11 cellular contexts compared by ENCODE assay signal in genomic region chr1:155008015-155008941, GRCh38. TPM values are rescaled to one million over a fixed set of nuclear protein-coding genes. Genes with fewer than 3 reads are reported as not detected.
DNase-seq lines count a peak whose midpoint lies in the region; ATAC-seq, FAIRE-seq and TF ChIP-seq lines count a peak whose summit lies in the region.
"Had no signal": no experiment of that assay in that cellular context is flagged by ENCODE, and none has a peak within 500 bp of the region (broad histone marks: within the 10 kb centered on the region; RNA-seq: fewer than 3 reads in every experiment).

No MANE protein-coding gene starts in this region.

- no peaks in the 10 kb centered on the region for H4K20me1 ChIP-seq in OCI-LY7 (ENCODE audit: insufficient read depth, low read length)

- no peak for TF ChIP-seq POLR2A in A549 (IDR thresholded peaks at IDR 0.05; ENCODE audit: low read length)

- H3K36me3 ChIP-seq in OCI-LY7 (ENCODE audit: insufficient read depth, low read length) = no peaks in the 10 kb centered on the region
- no peaks in the 10 kb centered on the region for H3K36me3 ChIP-seq in pancreas

- POLR2A ChIA-PET in A549 (lab: Yijun Ruan, JAX) = no interaction called here
- POLR2A ChIA-PET in OCI-LY7 (lab: Charles Lee) = interaction anchor here (0.6 kb wide), 1 partner anchor 12 kb away, joined by 4 read pairs; no protein-coding TSS in a partner anchor

- H3K9me2 ChIP-seq in OCI-LY7 (ENCODE audit: insufficient read depth, low read length) = no peaks in the 10 kb centered on the region

- no peak for DNase-seq in A549 (ENCODE audit: low read depth in 1 of 2, low spot score in 1 of 2)
- DNase-seq in OCI-LY7 (ENCODE audit: low spot score) = no peak
- DNase-seq in coronary artery (ENCODE audit: low spot score) = no peak
- peak in 1 of 6 donors; percentile 54 for DNase-seq in pancreas
- DNase-seq in germinal center (ENCODE audit: low spot score) = no peak
- no peak for DNase-seq in NCI-H446 treated with DMSO at 0.1 percent for 48 hours (lab: John Stamatoyannopoulos, UW)
- no peak for DNase-seq in SW 1271 (lab: John Stamatoyannopoulos, UW)
- DNase-seq: HFFc6 had no signal

- peaks cover 4% of the 10 kb centered on the region; the same call in 1 of the 2 replicates for H3K79me2 ChIP-seq in OCI-LY7 (ENCODE audit: insufficient read depth, low read depth, low read length)

- no peak overlapping the region for H2AFZ ChIP-seq in OCI-LY7 (ENCODE audit: low read length)

- no peaks in the 10 kb centered on the region for H3K9me3 ChIP-seq in A549
- H3K9me3 ChIP-seq in OCI-LY7 (ENCODE audit: low read length) = no peaks in the 10 kb centered on the region
- H3K9me3 ChIP-seq in pancreas = no peaks in the 10 kb centered on the region

- H3K4me2 ChIP-seq in A549 (peak overlapping the region; percentile 88), OCI-LY7 (ENCODE audit: low read length) (peak overlapping the region; percentile 35)

- no peak for TF ChIP-seq EP300 in A549 (IDR thresholded peaks at IDR 0.05)

- no peaks in the 10 kb centered on the region for H3K27me3 ChIP-seq in pancreas

- TF ChIP-seq CTCF in A549 (IDR thresholded peaks at IDR 0.05) (no peak), OCI-LY7 (conservative IDR thresholded peaks at IDR 0.05; ENCODE audit: low read length) (no peak), coronary artery (IDR thresholded peaks at IDR 0.05) (no peak), pancreas (IDR thresholded peaks at IDR 0.05) (no peak)

- H3K27ac ChIP-seq in A549 (peak overlapping the region; percentile 98 to 100), OCI-LY7 (ENCODE audit: low read depth, low read length, poor library complexity, severe bottlenecking) (no peak overlapping the region), coronary artery (peak overlapping the region; percentile 93 to 98), pancreas (peak overlapping the region; percentile 22 to 51 (median 43))

- FAIRE-seq in A549 (lab: Jason Lieb, UNC) (no peak), pancreas (lab: Jason Lieb, UNC) (no peak)
- FAIRE-seq: colon had no signal

- BruUV-seq in OCI-LY7 (replicated peaks; lab: Mats Ljungman, UMichigan) = no TSS peak

- intact Hi-C loops in OCI-LY7 (cut with micrococcal nuclease; ENCODE audit: unreplicated experiment) = no loop called here
- intact Hi-C loops in pancreas (cut with DNase I) = no loop called here

- H3K4me3 ChIP-seq in A549 (no peak overlapping the region), OCI-LY7 (ENCODE audit: low read depth, low read length, poor library complexity, severe bottlenecking) (no peak overlapping the region), coronary artery (peak overlapping the region; percentile 59), pancreas (peak overlapping the region in 2 of 4 donors; percentile 13 to 23)

- H3K4me1 ChIP-seq in A549 = peaks cover 91% of the 10 kb centered on the region
- peaks cover 76% of the 10 kb centered on the region for H3K4me1 ChIP-seq in OCI-LY7 (ENCODE audit: insufficient read depth, low read length, poor library complexity, severe bottlenecking)
- peaks cover 32 to 58% (median 34%) of the 10 kb centered on the region in 3 donors for H3K4me1 ChIP-seq in pancreas

- CTCF ChIA-PET in A549 (lab: Yijun Ruan, JAX) = no interaction called here
- CTCF ChIA-PET in OCI-LY7 (lab: Charles Lee; ENCODE audit: unreplicated experiment) = interaction anchor here (0.6 kb wide), 1 partner anchor 9 kb away, joined by 3 read pairs; no protein-coding TSS in a partner anchor

- 77% methylated on average over 8 of the region's 16 CpGs for WGBS in A549 (ENCODE audit: missing lambda C conversion rate)
- WGBS in pancreas, 2 donors = 53 to 59% methylated on average over 16 of the region's 16 CpGs

- no peak for ATAC-seq in A549
- no peak for ATAC-seq in pancreas
- no peak for ATAC-seq in GM18498 (IDR thresholded peaks at IDR 0.05; ENCODE audit: unreplicated experiment)

- TF ChIP-seq RAD21 in A549 (conservative IDR thresholded peaks at IDR 0.05 in 1 of 2, IDR thresholded peaks at IDR 0.05 in 1 of 2) = no peak

TF ChIP-seq in A549, 52 proteins besides CTCF, POLR2A, EP300 and RAD21:
- TF ChIP-seq CEBPB (IDR thresholded peaks at IDR 0.05) (peak in 1 of 2 experiments; percentile 25; a peak in 1 of 4 replicates), HOXA7 (CRISPR knock-in tag; IDR thresholded peaks at IDR 0.05) (no peak), NFE2L2 (conservative IDR thresholded peaks at IDR 0.05; ENCODE audit: low read length) (no peak)
TF ChIP-seq in A549: peak in this region for 1.

RNA-seq across cellular contexts. Expression of gene ZBTB7B, which starts 5.7 kb away (rescaled TPM):
- 20.5 and 20.8 TPM in 2 replicates for polyA plus RNA-seq in A549 (2011; rRNA removed)
- polyA plus RNA-seq in A549 (2012; cell fraction: cytosol; rRNA removed) = 28.8 and 32.2 TPM in 2 replicates
- 60.8 and 82.4 TPM in 2 replicates for polyA plus RNA-seq in A549 (2012; cell fraction: nucleus; rRNA removed)
- 24.7 to 30.7 TPM (median 29.0 TPM) in 3 replicates for polyA plus RNA-seq in A549 (2017; fragmentation: RNase III; extraction: RNeasy Plus Mini Kit Qiagen cat#74134 plus additional on column Dnase treatment)
- polyA minus RNA-seq in A549 (2011; rRNA and poly(A)+ RNA removed) = 25.1 and 30.3 TPM in 2 replicates
- 14.2 and 16.3 TPM in 2 replicates for total RNA-seq in OCI-LY7 (2014; rRNA removed; shearing (Covaris generic))
- total RNA-seq in OCI-LY7 (2022) = 22.2 and 23.2 TPM in 2 replicates
- 10 to 100 TPM; 24.5 to 38.4 (median 37.2) TPM for total RNA-seq in pancreas
- polyA plus RNA-seq in pancreas = 10 to 100 TPM; 19.8 to 31.8 TPM

RNA-seq across cellular contexts. Expression of gene LENEP, which starts 14.9 kb away (rescaled TPM):
- 0.32 TPM in 1 of 2 replicates, not detected in the other for polyA plus RNA-seq in A549 (2011; rRNA removed)
- polyA plus RNA-seq in A549 (2012; cell fraction: cytosol; rRNA removed) = 0.09 TPM in 1 of 2 replicates, not detected in the other
- 0.55 and 0.58 TPM in 2 replicates for polyA plus RNA-seq in A549 (2012; cell fraction: nucleus; rRNA removed)
- polyA plus RNA-seq in A549 (2017; fragmentation: RNase III; extraction: RNeasy Plus Mini Kit Qiagen cat#74134 plus additional on column Dnase treatment) = not detected in 3 replicates
- polyA minus RNA-seq in A549 (2011; rRNA and poly(A)+ RNA removed) = 1.9 and 5.0 TPM in 2 replicates
- total RNA-seq in OCI-LY7 (2014; rRNA removed; shearing (Covaris generic)) = 0.95 and 2.3 TPM in 2 replicates
- total RNA-seq in OCI-LY7 (2022) = 0.78 and 1.5 TPM in 2 replicates
- under 1 TPM in 1 of 6 donors, not detected in 5; 0.29 TPM for total RNA-seq in pancreas
- not detected for polyA plus RNA-seq in pancreas
- total RNA-seq: omental fat pad had no signal

RNA-seq across cellular contexts. Expression of gene FLAD1, which starts 25.1 kb away (rescaled TPM):
- 43.5 and 57.1 TPM in 2 replicates for polyA plus RNA-seq in A549 (2011; rRNA removed)
- polyA plus RNA-seq in A549 (2012; cell fraction: cytosol; rRNA removed) = 75.4 and 84.9 TPM in 2 replicates
- polyA plus RNA-seq in A549 (2012; cell fraction: nucleus; rRNA removed) = 122 and 131 TPM in 2 replicates
- 34.1 to 38.2 TPM (median 36.0 TPM) in 3 replicates for polyA plus RNA-seq in A549 (2017; fragmentation: RNase III; extraction: RNeasy Plus Mini Kit Qiagen cat#74134 plus additional on column Dnase treatment)
- polyA minus RNA-seq in A549 (2011; rRNA and poly(A)+ RNA removed) = 96.6 and 131 TPM in 2 replicates
- 52.7 and 55.7 TPM in 2 replicates for total RNA-seq in OCI-LY7 (2014; rRNA removed; shearing (Covaris generic))
- 57.0 and 57.9 TPM in 2 replicates for total RNA-seq in OCI-LY7 (2022)
- 10 to 100 TPM in 4 of 6 donors, 1 to 10 TPM in 2; 8.3 to 14.1 (median 11.9) TPM for total RNA-seq in pancreas
- polyA plus RNA-seq in pancreas = 10 to 100 TPM; 22.6 to 28.6 TPM

RNA-seq across cellular contexts. Expression of gene DCST2, which starts 25.3 kb away (rescaled TPM):
- polyA plus RNA-seq in A549 (2011; rRNA removed) (1.0 and 1.5 TPM in 2 replicates), A549 (2017; fragmentation: RNase III; extraction: RNeasy Plus Mini Kit Qiagen cat#74134 plus additional on column Dnase treatment) (0.23 to 0.46 TPM (median 0.43 TPM) in 3 replicates), pancreas (1 to 10 TPM; 3.9 to 5.1 TPM)
- polyA plus RNA-seq in A549 (2012; cell fraction: cytosol; rRNA removed) = 0.63 and 0.76 TPM in 2 replicates
- polyA plus RNA-seq in A549 (2012; cell fraction: nucleus; rRNA removed) = 6.2 and 11.1 TPM in 2 replicates
- polyA minus RNA-seq in A549 (2011; rRNA and poly(A)+ RNA removed) = 0.73 and 0.83 TPM in 2 replicates
- total RNA-seq in OCI-LY7 (2014; rRNA removed; shearing (Covaris generic)) = 0.85 and 1.7 TPM in 2 replicates
- total RNA-seq in OCI-LY7 (2022) (2.0 and 3.9 TPM in 2 replicates), pancreas (under 1 TPM; 0.12 to 0.94 (median 0.22) TPM)

RNA-seq across cellular contexts. Expression of gene DCST1, which starts 25.3 kb away (rescaled TPM):
- polyA plus RNA-seq in A549 (2011; rRNA removed) (0.06 TPM in 1 of 2 replicates, not detected in the other), A549 (2017; fragmentation: RNase III; extraction: RNeasy Plus Mini Kit Qiagen cat#74134 plus additional on column Dnase treatment) (not detected in 3 replicates), pancreas (not detected)
- polyA plus RNA-seq in A549 (2012; cell fraction: cytosol; rRNA removed) = 0.03 and 0.04 TPM in 2 replicates
- 0.08 TPM in 1 of 2 replicates, not detected in the other for polyA plus RNA-seq in A549 (2012; cell fraction: nucleus; rRNA removed)
- 0.25 TPM in 1 of 2 replicates, not detected in the other for polyA minus RNA-seq in A549 (2011; rRNA and poly(A)+ RNA removed)
- total RNA-seq in OCI-LY7 (2014; rRNA removed; shearing (Covaris generic)) = not detected in 2 replicates
- total RNA-seq in OCI-LY7 (2022) (not detected in 2 replicates), pancreas (under 1 TPM in 1 of 6 donors, not detected in 5; 0.14 TPM)
- total RNA-seq: HFFc6, omental fat pad had no signal
